25 cellular contexts compared by ENCODE assay signal in the genomic region with DNA sequence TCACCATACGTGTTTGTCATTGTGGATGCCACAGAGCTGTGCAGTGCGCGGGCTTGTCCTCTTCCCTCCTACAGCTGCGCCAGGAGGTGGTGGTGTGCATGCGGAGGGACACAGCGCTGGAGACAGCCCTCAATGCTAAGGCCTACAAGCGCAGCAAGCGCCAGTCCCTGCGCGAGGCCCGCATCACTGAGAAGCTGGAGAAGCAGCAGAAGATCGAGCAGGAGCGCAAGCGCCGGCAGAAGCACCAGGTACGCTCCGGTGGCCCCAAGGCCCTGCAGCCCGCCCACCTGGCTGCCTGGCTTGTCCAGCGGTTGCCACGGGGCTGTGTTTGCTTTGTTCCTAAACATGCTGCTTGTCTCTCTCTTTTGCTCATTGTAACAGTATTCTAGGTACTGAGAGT.
"Had no signal": no experiment of that assay in that cellular context is flagged by ENCODE, and none has a peak within 500 bp of the region (broad histone marks: within the 10 kb centered on the region; RNA-seq: fewer than 3 reads in every experiment).

No MANE protein-coding gene starts in this region.

- H3K4me1 Mint-ChIP-seq: naive thymus-derived CD4-positive, alpha-beta T cell had no signal

- H3K4me2 ChIP-seq: hepatocyte had no signal

- H3K4me3 ChIP-seq: dorsolateral prefrontal cortex, hepatocyte, left lung, ovary, psoas muscle, skin epidermis, spleen, thoracic aorta, tibial nerve, upper lobe of left lung had no signal

- ATAC-seq: left cardiac atrium; left lung; naive thymus-derived CD4-positive, alpha-beta T cell; right cardiac atrium; stimulated activated naive B cell treated with anti-CD40 and anti-IgM and Interleukin-4, amounts not matched to agents 10 μg/mL and 1 μg/mL and 100 μg/mL, for 72 hours had no signal

- H3K9me3 ChIP-seq: left lung, ovary, psoas muscle, spleen, thoracic aorta, tibial nerve, upper lobe of left lung had no signal

- H3K27me3 ChIP-seq: dorsolateral prefrontal cortex, hepatocyte, left lung, ovary, spleen, tibial nerve, upper lobe of left lung had no signal

- H3K4me1 ChIP-seq: left lung, psoas muscle, spleen, tibial nerve, upper lobe of left lung had no signal

- H3K79me2 ChIP-seq: hepatocyte had no signal

- H3K27ac ChIP-seq: dorsolateral prefrontal cortex, hepatocyte, left lung, ovary, psoas muscle, skin epidermis, spleen, thoracic aorta, tibial nerve, upper lobe of left lung had no signal

- DNase-seq: dorsolateral prefrontal cortex; effector CD4-positive, alpha-beta T cell; head of caudate nucleus; left cardiac atrium; left lung; mesendoderm; midbrain; naive thymus-derived CD4-positive, alpha-beta T cell; occipital lobe; ovary; posterior cingulate gyrus; psoas muscle; spleen; stimulated activated naive B cell treated with anti-CD40 and anti-IgM and Interleukin-4, amounts not matched to agents 10 μg/mL and 1 μg/mL and 100 μg/mL, for 72 hours had no signal

- H3K36me3 ChIP-seq: ovary had no signal

- H3K4me3 Mint-ChIP-seq: naive thymus-derived CD4-positive, alpha-beta T cell; stimulated activated naive B cell treated with anti-CD40 and anti-IgM and Interleukin-4, amounts not matched to agents 10 μg/mL and 1 μg/mL and 100 μg/mL, for 72 hours; stimulated activated naive CD8-positive, alpha-beta T cell treated with anti-CD3 and anti-CD28 coated beads, Interleukin-15, Interleukin-2, amounts not matched to agents 100 ng/mL and 50 ng/mL, for 24 hours had no signal

- H2AFZ ChIP-seq: hepatocyte had no signal

- H3K27ac Mint-ChIP-seq: stimulated activated naive CD8-positive, alpha-beta T cell treated with anti-CD3 and anti-CD28 coated beads, Interleukin-15, Interleukin-2, amounts not matched to agents 100 ng/mL and 50 ng/mL, for 24 hours had no signal

- H3K27me3 Mint-ChIP-seq: naive thymus-derived CD4-positive, alpha-beta T cell; stimulated activated naive B cell treated with anti-CD40 and anti-IgM and Interleukin-4, amounts not matched to agents 10 μg/mL and 1 μg/mL and 100 μg/mL, for 72 hours; stimulated activated naive CD8-positive, alpha-beta T cell treated with anti-CD3 and anti-CD28 coated beads, Interleukin-15, Interleukin-2, amounts not matched to agents 100 ng/mL and 50 ng/mL, for 24 hours had no signal

- H3K9me3 Mint-ChIP-seq: stimulated activated naive B cell treated with anti-CD40 and anti-IgM and Interleukin-4, amounts not matched to agents 10 μg/mL and 1 μg/mL and 100 μg/mL, for 72 hours; stimulated activated naive CD8-positive, alpha-beta T cell treated with anti-CD3 and anti-CD28 coated beads, Interleukin-15, Interleukin-2, amounts not matched to agents 100 ng/mL and 50 ng/mL, for 24 hours had no signal

- FAIRE-seq: colon, frontal cortex, islet of Langerhans, urothelium cell line had no signal
